In genomic region chr1:154241703-154242352, GRCh38 we compare ENCODE assay signal across 1 cellular context.
TF ChIP-seq lines count a peak whose summit lies in the region.

No MANE protein-coding gene starts in this region.

TF ChIP-seq in K562, 482 proteins besides CTCF, POLR2A, EP300 and RAD21:
- no peak for TF ChIP-seq TFAP4 (CRISPR knock-in tag; IDR thresholded peaks at IDR 0.05; ENCODE audit: borderline replicate concordance)
- no peak for TF ChIP-seq SRSF9 (IDR thresholded peaks at IDR 0.05; ENCODE audit: borderline replicate concordance, low read depth, low read length)
- no peak for TF ChIP-seq ETV6 (IDR thresholded peaks at IDR 0.05; ENCODE audit: borderline replicate concordance in 1 of 2, low read depth in 2 of 2, low read length in 1 of 2)
- TF ChIP-seq ETV6 (CRISPR knock-in tag; IDR thresholded peaks at IDR 0.05; ENCODE audit: borderline replicate concordance) = 0 out of 2 replicates have a peak, but pooled peaks have one; percentile 42
- TF ChIP-seq NFIX (CRISPR knock-in tag; IDR thresholded peaks at IDR 0.05; ENCODE audit: low read depth) = peak; percentile 39; the same call in 1 of the 2 replicates
- TF ChIP-seq NFIC (IDR thresholded peaks at IDR 0.05) = peak; percentile 86
